34 cellular contexts compared by ENCODE assay signal in genomic region chr17:34607917-34608316, GRCh38. TPM values are rescaled to one million over a fixed set of nuclear protein-coding genes. Genes with fewer than 3 reads are reported as not detected.
"Had no signal": no experiment of that assay in that cellular context is flagged by ENCODE, and none has a peak within 500 bp of the region (broad histone marks: within the 10 kb centered on the region; RNA-seq: fewer than 3 reads in every experiment).

No MANE protein-coding gene starts in this region.

- H3K4me1 ChIP-seq: ascending aorta, colonic mucosa, left ventricle myocardium inferior, tibial nerve had no signal

- H3K4me1 Mint-ChIP-seq: activated CD4-positive, alpha-beta memory T cell treated with anti-CD3 and anti-CD28 coated beads, Interleukin-2, amount 10 ng/mL, durations not matched to agents 7 days and 5 days; activated CD4-positive, alpha-beta T cell treated with anti-CD3 and anti-CD28 coated beads, Interleukin-2, amount 10 ng/mL, durations not matched to agents 24 days and 14 days; activated naive CD4-positive, alpha-beta T cell treated with anti-CD3 and anti-CD28 coated beads, Interleukin-2, amount 10 ng/mL, durations not matched to agents 7 days and 5 days had no signal

- H3K4me3 ChIP-seq: ascending aorta, cardiac muscle cell, colonic mucosa, gastroesophageal sphincter, hepatocyte, left ventricle myocardium inferior, lung, mucosa of descending colon, spleen, tibial nerve had no signal

- H3K27ac ChIP-seq: ascending aorta, cardiac muscle cell, colonic mucosa, gastroesophageal sphincter, hepatocyte, left ventricle myocardium inferior, spleen, tibial nerve, WERI-Rb-1 had no signal

- H3K9me3 ChIP-seq: ascending aorta, colonic mucosa, gastroesophageal sphincter, left ventricle myocardium inferior, mucosa of descending colon, spleen, tibial nerve had no signal

- H3K36me3 Mint-ChIP-seq: activated naive CD4-positive, alpha-beta T cell treated with anti-CD3 and anti-CD28 coated beads, Interleukin-2, amount 10 ng/mL, durations not matched to agents 7 days and 5 days; activated naive CD8-positive, alpha-beta T cell treated with anti-CD3 and anti-CD28 coated beads, Interleukin-2, amount 10 ng/mL, durations not matched to agents 7 days and 5 days; brain; natural killer cell treated with Interleukin-12 subunit alpha and Interleukin-12 subunit beta and Interleukin-15 and Interleukin-18, amount 100 ng/mL, for 72 hours had no signal

- H3K27ac Mint-ChIP-seq: activated CD4-positive, alpha-beta memory T cell treated with anti-CD3 and anti-CD28 coated beads, Interleukin-2, amount 10 ng/mL, durations not matched to agents 7 days and 5 days; activated CD4-positive, alpha-beta T cell treated with anti-CD3 and anti-CD28 coated beads, Interleukin-2, amount 10 ng/mL, durations not matched to agents 24 days and 14 days; activated naive CD4-positive, alpha-beta T cell treated with anti-CD3 and anti-CD28 coated beads, Interleukin-2, amount 10 ng/mL, durations not matched to agents 7 days and 5 days; activated naive CD8-positive, alpha-beta T cell treated with anti-CD3 and anti-CD28 coated beads, Interleukin-2, amount 10 ng/mL, durations not matched to agents 7 days and 5 days; activated T-cell treated with anti-CD3 and anti-CD28 coated beads, Interleukin-2, amount 50 U/mL, for 24 hours; brain; natural killer cell treated with Interleukin-12 subunit alpha and Interleukin-12 subunit beta and Interleukin-15 and Interleukin-18, amount 100 ng/mL, for 72 hours had no signal

- H3K36me3 ChIP-seq: ascending aorta, cardiac muscle cell, colonic mucosa, gastroesophageal sphincter, left ventricle myocardium inferior, spleen, tibial nerve, WERI-Rb-1 had no signal

- H3K27me3 ChIP-seq: ascending aorta, cardiac muscle cell, colonic mucosa had no signal

- H3K9me3 Mint-ChIP-seq: activated CD4-positive, alpha-beta memory T cell treated with anti-CD3 and anti-CD28 coated beads, Interleukin-2, amount 10 ng/mL, durations not matched to agents 7 days and 5 days; activated CD4-positive, alpha-beta T cell treated with anti-CD3 and anti-CD28 coated beads, Interleukin-2, amount 10 ng/mL, durations not matched to agents 24 days and 14 days; activated naive CD4-positive, alpha-beta T cell treated with anti-CD3 and anti-CD28 coated beads, Interleukin-2, amount 10 ng/mL, durations not matched to agents 7 days and 5 days; activated naive CD8-positive, alpha-beta T cell treated with anti-CD3 and anti-CD28 coated beads, Interleukin-2, amount 10 ng/mL, durations not matched to agents 7 days and 5 days; activated T-cell treated with anti-CD3 and anti-CD28 coated beads, Interleukin-2, amount 50 U/mL, for 24 hours; brain; natural killer cell treated with Interleukin-12 subunit alpha and Interleukin-12 subunit beta and Interleukin-15 and Interleukin-18, amount 100 ng/mL, for 72 hours had no signal

- DNase-seq: activated CD4-positive, alpha-beta memory T cell treated with anti-CD3 and anti-CD28 coated beads, Interleukin-2, amount 10 ng/mL, durations not matched to agents 7 days and 5 days; activated CD4-positive, alpha-beta T cell treated with anti-CD3 and anti-CD28 coated beads, Interleukin-2, amount 10 ng/mL, durations not matched to agents 24 days and 14 days; activated CD4-positive, CD25-positive, alpha-beta regulatory T cell treated with anti-CD3 and anti-CD28 coated beads, Interleukin-2, amount 50 U/mL, for 72 hours; activated CD8-positive, alpha-beta memory T cell treated with anti-CD3 and anti-CD28 coated beads, Interleukin-2, amount 50 U/mL, for 48 hours; activated gamma-delta T cell; activated naive CD4-positive, alpha-beta T cell treated with anti-CD3 and anti-CD28 coated beads, Interleukin-2, amount 10 ng/mL, durations not matched to agents 7 days and 5 days; activated naive CD8-positive, alpha-beta T cell treated with anti-CD3 and anti-CD28 coated beads, Interleukin-2, amount 10 ng/mL, durations not matched to agents 7 days and 5 days; activated T-cell treated with anti-CD3 and anti-CD28 coated beads, Interleukin-2, amount 50 U/mL, for 24 hours; cerebellar nuclear complex; colonic mucosa; effector memory CD4-positive, alpha-beta T cell; erythroblast; islet precursor cell; left ventricle myocardium inferior; mucosa of descending colon; posterior cingulate gyrus; right cardiac atrium; spleen; stimulated activated CD4-positive, alpha-beta T cell treated with anti-CD3 and anti-CD28 coated beads, Interleukin-2, amount 100 ng/mL, for 48 hours; stimulated activated naive CD4-positive, alpha-beta T cell treated with Interleukin-2 at 50 U/mL for 16 hours; T1000; WERI-Rb-1 had no signal

- ATAC-seq: gastroesophageal sphincter; mucosa of descending colon; natural killer cell treated with Interleukin-12 subunit alpha and Interleukin-12 subunit beta and Interleukin-15 and Interleukin-18, amount 100 ng/mL, for 72 hours; right cardiac atrium had no signal

- H3K4me3 Mint-ChIP-seq: activated CD4-positive, alpha-beta memory T cell treated with anti-CD3 and anti-CD28 coated beads, Interleukin-2, amount 10 ng/mL, durations not matched to agents 7 days and 5 days; activated CD4-positive, alpha-beta T cell treated with anti-CD3 and anti-CD28 coated beads, Interleukin-2, amount 10 ng/mL, durations not matched to agents 24 days and 14 days; activated naive CD4-positive, alpha-beta T cell treated with anti-CD3 and anti-CD28 coated beads, Interleukin-2, amount 10 ng/mL, durations not matched to agents 7 days and 5 days; activated naive CD8-positive, alpha-beta T cell treated with anti-CD3 and anti-CD28 coated beads, Interleukin-2, amount 10 ng/mL, durations not matched to agents 7 days and 5 days; activated T-cell treated with anti-CD3 and anti-CD28 coated beads, Interleukin-2, amount 50 U/mL, for 24 hours; brain; natural killer cell treated with Interleukin-12 subunit alpha and Interleukin-12 subunit beta and Interleukin-15 and Interleukin-18, amount 100 ng/mL, for 72 hours had no signal

RNA-seq across cellular contexts. Expression of gene TMEM132E, which starts 28.5 kb away (rescaled TPM):
- total RNA-seq: activated CD4-positive, alpha-beta memory T cell treated with anti-CD3 and anti-CD28 coated beads, Interleukin-2, amount 10 ng/mL, durations not matched to agents 7 days and 5 days; activated CD4-positive, alpha-beta T cell treated with anti-CD3 and anti-CD28 coated beads, Interleukin-2, amount 10 ng/mL, durations not matched to agents 24 days and 14 days; ascending aorta; dermis microvascular lymphatic vessel endothelial cell; fibroblast of lung; fibroblast of villous mesenchyme; myocyte; natural killer cell treated with Interleukin-12 subunit alpha and Interleukin-12 subunit beta and Interleukin-15 and Interleukin-18, amount 100 ng/mL, for 72 hours had no signal
- polyA plus RNA-seq: fibroblast of lung had no signal
